Comparison of ENCODE assay signal across 1 cellular context in the genomic region with DNA sequence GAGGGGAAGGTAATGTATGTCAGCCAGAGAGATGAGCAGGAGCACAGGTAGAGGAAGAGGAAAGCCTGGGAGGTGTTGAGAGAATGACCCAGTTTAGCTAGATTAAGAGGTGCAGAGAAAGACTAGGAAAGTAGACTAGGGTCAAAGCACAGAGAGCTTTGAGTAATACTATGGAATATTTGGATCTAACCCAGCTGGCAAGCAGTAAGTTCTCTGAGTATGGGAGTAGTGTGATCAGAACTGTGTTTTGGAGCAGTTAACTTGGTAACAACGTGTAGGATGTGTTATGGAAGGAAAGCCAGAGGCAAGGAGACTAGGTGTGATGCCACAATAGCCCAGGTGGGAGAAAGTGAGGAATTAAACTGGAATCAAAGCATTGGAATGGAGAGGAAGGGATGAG.
TF ChIP-seq lines count a peak whose summit lies in the region.

No MANE protein-coding gene starts in this region.

TF ChIP-seq in SK-N-SH, 30 proteins besides CTCF, POLR2A, EP300 and RAD21 (continued from another document):
- TF ChIP-seq, protein P1, sequence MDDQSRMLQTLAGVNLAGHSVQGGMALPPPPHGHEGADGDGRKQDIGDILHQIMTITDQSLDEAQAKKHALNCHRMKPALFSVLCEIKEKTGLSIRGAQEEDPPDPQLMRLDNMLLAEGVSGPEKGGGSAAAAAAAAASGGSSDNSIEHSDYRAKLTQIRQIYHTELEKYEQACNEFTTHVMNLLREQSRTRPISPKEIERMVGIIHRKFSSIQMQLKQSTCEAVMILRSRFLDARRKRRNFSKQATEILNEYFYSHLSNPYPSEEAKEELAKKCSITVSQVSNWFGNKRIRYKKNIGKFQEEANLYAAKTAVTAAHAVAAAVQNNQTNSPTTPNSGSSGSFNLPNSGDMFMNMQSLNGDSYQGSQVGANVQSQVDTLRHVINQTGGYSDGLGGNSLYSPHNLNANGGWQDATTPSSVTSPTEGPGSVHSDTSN (IDR thresholded peaks at IDR 0.05) = no peak
- TF ChIP-seq FOXJ3 (CRISPR knock-in tag; IDR thresholded peaks at IDR 0.05) = no peak
